1 cellular context compared by ENCODE assay signal in the genomic region with DNA sequence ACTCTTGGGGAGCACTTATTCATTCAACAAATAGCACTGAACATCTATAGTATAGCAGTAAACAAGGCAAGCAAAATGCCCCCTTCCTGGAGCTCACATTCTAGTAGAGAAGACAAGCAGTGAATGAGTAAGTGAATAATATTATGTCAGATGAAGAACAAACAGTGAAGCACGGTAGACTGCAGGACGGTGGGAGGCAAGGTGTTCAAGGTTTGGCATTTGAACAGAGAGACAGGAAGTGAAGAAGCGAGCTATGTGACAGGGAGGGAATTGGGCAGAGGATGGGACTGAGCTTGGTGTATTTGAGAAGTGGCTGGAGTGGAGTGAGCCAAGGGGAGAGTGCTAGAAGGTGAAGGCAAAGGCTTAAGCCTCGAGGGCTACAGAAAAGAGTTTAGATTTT.
TF ChIP-seq lines count a peak whose summit lies in the region.

No MANE protein-coding gene starts in this region.

TF ChIP-seq in HepG2, 621 proteins besides CTCF, POLR2A, EP300 and RAD21:
- TF ChIP-seq, protein P1, sequence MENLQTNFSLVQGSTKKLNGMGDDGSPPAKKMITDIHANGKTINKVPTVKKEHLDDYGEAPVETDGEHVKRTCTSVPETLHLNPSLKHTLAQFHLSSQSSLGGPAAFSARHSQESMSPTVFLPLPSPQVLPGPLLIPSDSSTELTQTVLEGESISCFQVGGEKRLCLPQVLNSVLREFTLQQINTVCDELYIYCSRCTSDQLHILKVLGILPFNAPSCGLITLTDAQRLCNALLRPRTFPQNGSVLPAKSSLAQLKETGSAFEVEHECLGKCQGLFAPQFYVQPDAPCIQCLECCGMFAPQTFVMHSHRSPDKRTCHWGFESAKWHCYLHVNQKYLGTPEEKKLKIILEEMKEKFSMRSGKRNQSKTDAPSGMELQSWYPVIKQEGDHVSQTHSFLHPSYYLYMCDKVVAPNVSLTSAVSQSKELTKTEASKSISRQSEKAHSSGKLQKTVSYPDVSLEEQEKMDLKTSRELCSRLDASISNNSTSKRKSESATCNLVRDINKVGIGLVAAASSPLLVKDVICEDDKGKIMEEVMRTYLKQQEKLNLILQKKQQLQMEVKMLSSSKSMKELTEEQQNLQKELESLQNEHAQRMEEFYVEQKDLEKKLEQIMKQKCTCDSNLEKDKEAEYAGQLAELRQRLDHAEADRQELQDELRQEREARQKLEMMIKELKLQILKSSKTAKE (CRISPR knock-in tag; IDR thresholded peaks at IDR 0.05; ENCODE audit: borderline replicate concordance) = no peak
- TF ChIP-seq, protein P2, sequence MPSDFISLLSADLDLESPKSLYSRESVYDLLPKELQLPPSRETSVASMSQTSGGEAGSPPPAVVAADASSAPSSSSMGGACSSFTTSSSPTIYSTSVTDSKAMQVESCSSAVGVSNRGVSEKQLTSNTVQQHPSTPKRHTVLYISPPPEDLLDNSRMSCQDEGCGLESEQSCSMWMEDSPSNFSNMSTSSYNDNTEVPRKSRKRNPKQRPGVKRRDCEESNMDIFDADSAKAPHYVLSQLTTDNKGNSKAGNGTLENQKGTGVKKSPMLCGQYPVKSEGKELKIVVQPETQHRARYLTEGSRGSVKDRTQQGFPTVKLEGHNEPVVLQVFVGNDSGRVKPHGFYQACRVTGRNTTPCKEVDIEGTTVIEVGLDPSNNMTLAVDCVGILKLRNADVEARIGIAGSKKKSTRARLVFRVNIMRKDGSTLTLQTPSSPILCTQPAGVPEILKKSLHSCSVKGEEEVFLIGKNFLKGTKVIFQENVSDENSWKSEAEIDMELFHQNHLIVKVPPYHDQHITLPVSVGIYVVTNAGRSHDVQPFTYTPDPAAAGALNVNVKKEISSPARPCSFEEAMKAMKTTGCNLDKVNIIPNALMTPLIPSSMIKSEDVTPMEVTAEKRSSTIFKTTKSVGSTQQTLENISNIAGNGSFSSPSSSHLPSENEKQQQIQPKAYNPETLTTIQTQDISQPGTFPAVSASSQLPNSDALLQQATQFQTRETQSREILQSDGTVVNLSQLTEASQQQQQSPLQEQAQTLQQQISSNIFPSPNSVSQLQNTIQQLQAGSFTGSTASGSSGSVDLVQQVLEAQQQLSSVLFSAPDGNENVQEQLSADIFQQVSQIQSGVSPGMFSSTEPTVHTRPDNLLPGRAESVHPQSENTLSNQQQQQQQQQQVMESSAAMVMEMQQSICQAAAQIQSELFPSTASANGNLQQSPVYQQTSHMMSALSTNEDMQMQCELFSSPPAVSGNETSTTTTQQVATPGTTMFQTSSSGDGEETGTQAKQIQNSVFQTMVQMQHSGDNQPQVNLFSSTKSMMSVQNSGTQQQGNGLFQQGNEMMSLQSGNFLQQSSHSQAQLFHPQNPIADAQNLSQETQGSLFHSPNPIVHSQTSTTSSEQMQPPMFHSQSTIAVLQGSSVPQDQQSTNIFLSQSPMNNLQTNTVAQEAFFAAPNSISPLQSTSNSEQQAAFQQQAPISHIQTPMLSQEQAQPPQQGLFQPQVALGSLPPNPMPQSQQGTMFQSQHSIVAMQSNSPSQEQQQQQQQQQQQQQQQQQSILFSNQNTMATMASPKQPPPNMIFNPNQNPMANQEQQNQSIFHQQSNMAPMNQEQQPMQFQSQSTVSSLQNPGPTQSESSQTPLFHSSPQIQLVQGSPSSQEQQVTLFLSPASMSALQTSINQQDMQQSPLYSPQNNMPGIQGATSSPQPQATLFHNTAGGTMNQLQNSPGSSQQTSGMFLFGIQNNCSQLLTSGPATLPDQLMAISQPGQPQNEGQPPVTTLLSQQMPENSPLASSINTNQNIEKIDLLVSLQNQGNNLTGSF (CRISPR knock-in tag; IDR thresholded peaks at IDR 0.05) = no peak
- no peak for TF ChIP-seq MED8 (CRISPR knock-in tag; IDR thresholded peaks at IDR 0.05; ENCODE audit: insufficient replicate concordance)
- no peak for TF ChIP-seq ZFP62 (CRISPR knock-in tag; IDR thresholded peaks at IDR 0.05)
- TF ChIP-seq, protein P3, sequence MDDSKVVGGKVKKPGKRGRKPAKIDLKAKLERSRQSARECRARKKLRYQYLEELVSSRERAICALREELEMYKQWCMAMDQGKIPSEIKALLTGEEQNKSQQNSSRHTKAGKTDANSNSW (CRISPR knock-in tag; IDR thresholded peaks at IDR 0.05; ENCODE audit: borderline replicate concordance) = no peak
- TF ChIP-seq REXO4 (CRISPR knock-in tag; IDR thresholded peaks at IDR 0.05; ENCODE audit: borderline replicate concordance) = no peak
